ENCODE assay signal across 1 cellular context in the genomic region with DNA sequence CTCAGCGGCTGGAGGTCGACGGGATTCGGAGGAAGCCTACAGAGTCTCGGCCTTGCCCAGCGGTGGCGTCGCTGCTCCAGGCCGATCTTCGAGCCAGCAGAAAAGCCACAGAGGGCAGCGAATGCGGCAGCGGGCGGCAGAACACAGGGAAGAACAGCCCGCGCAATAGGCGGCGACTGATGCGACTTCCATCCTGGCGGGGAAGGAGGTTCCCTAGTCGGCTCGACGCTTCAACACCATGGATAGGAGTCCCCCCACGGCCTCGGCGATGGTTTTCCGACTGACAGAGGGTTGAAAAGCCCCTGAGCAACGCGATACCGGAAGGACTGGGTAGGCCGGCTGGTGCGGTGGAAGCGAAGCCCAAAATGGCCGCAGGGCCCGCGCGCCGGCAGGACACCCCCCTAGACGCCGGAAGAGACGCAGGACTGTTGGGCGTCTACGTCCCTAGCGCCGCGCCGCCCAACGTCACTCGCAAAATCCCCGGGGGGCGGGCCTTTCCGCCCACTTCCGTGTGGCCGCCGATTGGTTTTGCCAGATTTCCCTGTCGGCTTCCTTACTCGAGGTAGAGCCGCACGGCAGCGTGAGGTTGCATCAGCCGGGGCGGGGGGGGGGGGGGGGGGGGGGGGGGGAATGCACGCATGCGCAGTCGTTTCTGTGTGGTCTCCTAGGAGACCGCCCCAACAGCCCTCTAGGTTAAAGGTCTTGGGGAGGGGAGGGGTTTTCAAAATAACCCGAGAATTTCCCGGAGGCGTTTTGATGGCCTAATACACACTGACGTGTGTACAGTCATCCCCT.
TF ChIP-seq lines count a peak whose summit lies in the region.

PPP1R15B (minus strand) TSS at position 367 of the 795 bp plus-strand sequence. CDS start 406 bp downstream, outside the sequence.

TF ChIP-seq in WTC11, 78 proteins besides CTCF, POLR2A, EP300 and RAD21 (continued from another document and continues in another):
- TF ChIP-seq FOXK1 (CRISPR knock-in tag; IDR thresholded peaks at IDR 0.05) (peak; percentile 56; the same call in 1 of the 2 replicates), SMAD4 (CRISPR knock-in tag; IDR thresholded peaks at IDR 0.05) (0 out of 2 replicates have a peak, but pooled peaks have one; percentile 30), SP1 (CRISPR knock-in tag; conservative IDR thresholded peaks at IDR 0.05) (peak; percentile 91), TP53 (CRISPR knock-in tag; IDR thresholded peaks at IDR 0.05) (no peak; the same call in 1 of the 2 replicates), NFE2L1 (CRISPR knock-in tag; IDR thresholded peaks at IDR 0.05) (peak; percentile 79; the same call in 1 of the 2 replicates), ETV6 (CRISPR knock-in tag; IDR thresholded peaks at IDR 0.05) (peak; percentile 85), GABPB1 (CRISPR knock-in tag; IDR thresholded peaks at IDR 0.05) (peak; percentile 99), ZNF416 (CRISPR knock-in tag; IDR thresholded peaks at IDR 0.05) (no peak), EMX1 (CRISPR knock-in tag; IDR thresholded peaks at IDR 0.05) (no peak), CBFB (CRISPR knock-in tag; IDR thresholded peaks at IDR 0.05; ENCODE audit: low read depth) (no peak), NFATC4 (CRISPR knock-in tag; IDR thresholded peaks at IDR 0.05) (no peak), ZNF317 (CRISPR knock-in tag; IDR thresholded peaks at IDR 0.05; ENCODE audit: borderline replicate concordance, low read depth) (no peak), ZNF532 (CRISPR knock-in tag; IDR thresholded peaks at IDR 0.05; ENCODE audit: borderline replicate concordance) (no peak), TCF7 (CRISPR knock-in tag; IDR thresholded peaks at IDR 0.05; ENCODE audit: low read depth) (no peak), FOXP1 (CRISPR knock-in tag; IDR thresholded peaks at IDR 0.05; ENCODE audit: borderline replicate concordance) (peak; percentile 75), ARID4B (CRISPR knock-in tag; IDR thresholded peaks at IDR 0.05; ENCODE audit: borderline replicate concordance) (peak; percentile 89), MYBL2 (CRISPR knock-in tag; IDR thresholded peaks at IDR 0.05) (0 out of 2 replicates have a peak, but pooled peaks have one; percentile 58), SMAD3 (CRISPR knock-in tag; IDR thresholded peaks at IDR 0.05; ENCODE audit: borderline replicate concordance) (no peak), ZNF219 (CRISPR knock-in tag; IDR thresholded peaks at IDR 0.05; ENCODE audit: borderline replicate concordance) (peak; percentile 53; the same call in 1 of the 2 replicates), E2F5 (CRISPR knock-in tag; IDR thresholded peaks at IDR 0.05) (peak; percentile 41; the same call in 1 of the 2 replicates), PRDM15 (CRISPR knock-in tag; IDR thresholded peaks at IDR 0.05) (no peak)
- TF ChIP-seq, protein P1, sequence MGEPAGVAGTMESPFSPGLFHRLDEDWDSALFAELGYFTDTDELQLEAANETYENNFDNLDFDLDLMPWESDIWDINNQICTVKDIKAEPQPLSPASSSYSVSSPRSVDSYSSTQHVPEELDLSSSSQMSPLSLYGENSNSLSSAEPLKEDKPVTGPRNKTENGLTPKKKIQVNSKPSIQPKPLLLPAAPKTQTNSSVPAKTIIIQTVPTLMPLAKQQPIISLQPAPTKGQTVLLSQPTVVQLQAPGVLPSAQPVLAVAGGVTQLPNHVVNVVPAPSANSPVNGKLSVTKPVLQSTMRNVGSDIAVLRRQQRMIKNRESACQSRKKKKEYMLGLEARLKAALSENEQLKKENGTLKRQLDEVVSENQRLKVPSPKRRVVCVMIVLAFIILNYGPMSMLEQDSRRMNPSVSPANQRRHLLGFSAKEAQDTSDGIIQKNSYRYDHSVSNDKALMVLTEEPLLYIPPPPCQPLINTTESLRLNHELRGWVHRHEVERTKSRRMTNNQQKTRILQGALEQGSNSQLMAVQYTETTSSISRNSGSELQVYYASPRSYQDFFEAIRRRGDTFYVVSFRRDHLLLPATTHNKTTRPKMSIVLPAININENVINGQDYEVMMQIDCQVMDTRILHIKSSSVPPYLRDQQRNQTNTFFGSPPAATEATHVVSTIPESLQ (CRISPR knock-in tag; IDR thresholded peaks at IDR 0.05), result no peak
- TF ChIP-seq, protein P2, sequence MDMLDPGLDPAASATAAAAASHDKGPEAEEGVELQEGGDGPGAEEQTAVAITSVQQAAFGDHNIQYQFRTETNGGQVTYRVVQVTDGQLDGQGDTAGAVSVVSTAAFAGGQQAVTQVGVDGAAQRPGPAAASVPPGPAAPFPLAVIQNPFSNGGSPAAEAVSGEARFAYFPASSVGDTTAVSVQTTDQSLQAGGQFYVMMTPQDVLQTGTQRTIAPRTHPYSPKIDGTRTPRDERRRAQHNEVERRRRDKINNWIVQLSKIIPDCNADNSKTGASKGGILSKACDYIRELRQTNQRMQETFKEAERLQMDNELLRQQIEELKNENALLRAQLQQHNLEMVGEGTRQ (CRISPR knock-in tag; IDR thresholded peaks at IDR 0.05), result no peak; the same call in 1 of the 2 replicates
- TF ChIP-seq, protein P3, sequence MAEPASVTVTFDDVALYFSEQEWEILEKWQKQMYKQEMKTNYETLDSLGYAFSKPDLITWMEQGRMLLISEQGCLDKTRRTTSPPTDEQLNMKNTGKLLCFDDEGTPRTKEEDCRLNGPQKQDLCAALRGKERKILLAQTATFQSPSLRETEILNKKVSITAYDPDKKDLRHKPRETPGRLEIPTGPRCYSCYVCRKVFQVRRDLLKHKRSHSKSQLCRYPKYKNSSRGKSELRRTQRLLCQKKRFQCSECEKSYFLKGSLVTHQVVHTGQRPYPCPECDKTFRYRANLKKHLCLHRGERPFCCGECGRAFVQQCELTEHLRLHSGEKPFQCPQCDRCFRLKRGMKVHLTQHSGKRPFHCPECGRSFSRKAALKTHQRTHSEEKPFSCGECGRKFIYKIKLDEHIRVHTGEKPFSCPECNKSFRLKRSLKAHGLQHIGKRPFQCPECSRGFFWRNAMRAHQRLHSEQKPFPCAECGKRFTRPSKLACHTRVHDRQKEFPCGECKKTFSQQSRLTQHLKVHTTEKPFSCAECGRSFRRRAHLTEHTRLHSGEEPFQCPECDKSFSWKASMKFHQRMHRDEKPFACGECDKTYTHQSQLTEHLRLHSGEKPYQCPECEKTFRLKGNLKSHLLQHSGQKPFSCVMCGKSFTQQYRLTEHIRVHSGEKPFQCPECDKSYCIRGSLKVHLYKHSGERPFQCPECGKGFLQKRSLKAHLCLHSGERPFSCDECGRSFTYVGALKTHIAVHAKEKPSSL (CRISPR knock-in tag; conservative IDR thresholded peaks at IDR 0.05), result no peak
- TF ChIP-seq, protein P4, sequence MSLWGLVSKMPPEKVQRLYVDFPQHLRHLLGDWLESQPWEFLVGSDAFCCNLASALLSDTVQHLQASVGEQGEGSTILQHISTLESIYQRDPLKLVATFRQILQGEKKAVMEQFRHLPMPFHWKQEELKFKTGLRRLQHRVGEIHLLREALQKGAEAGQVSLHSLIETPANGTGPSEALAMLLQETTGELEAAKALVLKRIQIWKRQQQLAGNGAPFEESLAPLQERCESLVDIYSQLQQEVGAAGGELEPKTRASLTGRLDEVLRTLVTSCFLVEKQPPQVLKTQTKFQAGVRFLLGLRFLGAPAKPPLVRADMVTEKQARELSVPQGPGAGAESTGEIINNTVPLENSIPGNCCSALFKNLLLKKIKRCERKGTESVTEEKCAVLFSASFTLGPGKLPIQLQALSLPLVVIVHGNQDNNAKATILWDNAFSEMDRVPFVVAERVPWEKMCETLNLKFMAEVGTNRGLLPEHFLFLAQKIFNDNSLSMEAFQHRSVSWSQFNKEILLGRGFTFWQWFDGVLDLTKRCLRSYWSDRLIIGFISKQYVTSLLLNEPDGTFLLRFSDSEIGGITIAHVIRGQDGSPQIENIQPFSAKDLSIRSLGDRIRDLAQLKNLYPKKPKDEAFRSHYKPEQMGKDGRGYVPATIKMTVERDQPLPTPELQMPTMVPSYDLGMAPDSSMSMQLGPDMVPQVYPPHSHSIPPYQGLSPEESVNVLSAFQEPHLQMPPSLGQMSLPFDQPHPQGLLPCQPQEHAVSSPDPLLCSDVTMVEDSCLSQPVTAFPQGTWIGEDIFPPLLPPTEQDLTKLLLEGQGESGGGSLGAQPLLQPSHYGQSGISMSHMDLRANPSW (CRISPR knock-in tag; conservative IDR thresholded peaks at IDR 0.05; ENCODE audit: low read depth), result no peak
